Comparison of ENCODE assay signal across 8 cellular contexts in the genomic region with DNA sequence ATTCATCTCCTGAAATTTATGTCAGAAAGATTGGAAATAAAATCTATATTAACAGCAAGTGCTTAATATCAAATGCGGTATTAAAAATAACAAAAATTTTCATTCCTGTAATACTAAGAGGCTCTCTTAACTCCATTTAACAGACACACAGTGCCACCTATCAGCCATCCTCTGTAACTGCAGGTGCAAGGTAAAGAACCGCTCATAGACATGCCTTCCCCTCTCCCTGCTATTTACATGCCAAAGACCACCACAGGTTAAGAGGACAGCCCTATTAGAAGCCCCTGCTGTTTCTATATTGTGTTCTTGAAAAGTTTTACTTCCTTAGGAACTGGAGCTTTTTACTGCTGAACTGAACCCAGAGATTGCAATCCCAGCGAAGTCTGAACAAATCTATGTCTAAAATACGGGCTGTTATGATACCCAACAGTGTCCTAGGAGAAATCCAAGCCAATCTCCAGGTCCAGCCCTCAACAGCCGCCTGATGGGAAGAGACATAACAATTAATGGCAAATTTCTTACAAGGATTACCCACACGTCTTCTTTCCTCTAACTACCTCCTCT. TPM values are rescaled to one million over a fixed set of nuclear protein-coding genes. Genes with fewer than 3 reads are reported as not detected.
DNase-seq lines count a peak whose midpoint lies in the region; ATAC-seq and TF ChIP-seq lines count a peak whose summit lies in the region.
"Not testable (repeated sequence)": the region's sequence is repeated elsewhere in the genome, so short reads cannot be mapped to it uniquely, and the experiment has no call there.

No MANE protein-coding gene starts in this region.

- BruUV-seq in PC-9 (replicated peaks; lab: Mats Ljungman, UMichigan): not testable (repeated sequence)

- CTCF ChIA-PET in CD8-positive, alpha-beta T cell (lab: Charles Lee); PC-9 (lab: Charles Lee): not testable (repeated sequence)

- peak in 3 of 7 experiments; percentile 32 to 41 (median 33) for DNase-seq in CD8-positive, alpha-beta T cell
- DNase-seq in GM20000 (ENCODE audit: low spot score): peak; percentile 46
- DNase-seq in PC-9: peak; percentile 32 to 61
- DNase-seq in activated gamma-delta T cell treated with anti-CD3 and anti-CD28 coated beads, Interleukin-2, amount 50 U/mL, for 16 hours (ENCODE audit: low read depth): peak; percentile 9
- DNase-seq in esophagus muscularis mucosa (ENCODE audit: extremely low spot score); lower lobe of right lung; stimulated activated naive B cell treated with anti-CD40 and anti-IgM and Interleukin-4, amounts not matched to agents 10 μg/mL and 1 μg/mL and 100 μg/mL, for 72 hours: not testable (repeated sequence)

- not testable (repeated sequence) for H3K79me2 ChIP-seq in Loucy (ENCODE audit: insufficient read depth, low read length); PC-9 (ENCODE audit: low read depth)

- H3K9me2 ChIP-seq in Loucy (replicated peaks; ENCODE audit: low read depth, low read length); PC-9 (ENCODE audit: insufficient read depth): not testable (repeated sequence)

- POLR2A ChIA-PET in CD8-positive, alpha-beta T cell (lab: Charles Lee); PC-9 (lab: Charles Lee; ENCODE audit: unreplicated experiment): not testable (repeated sequence)

- H3K36me3 ChIP-seq in CD8-positive, alpha-beta T cell (ENCODE audit: insufficient read depth, low read length); Loucy (ENCODE audit: insufficient read depth, low read length); PC-9 (ENCODE audit: low read depth); esophagus muscularis mucosa; lower lobe of right lung: not testable (repeated sequence)

- intact Hi-C loops in CD8-positive, alpha-beta T cell (cut with DNase I, micrococcal nuclease): loop anchor here in 1 of 2 experiments (5.0 kb wide), 1 partner anchor 219 kb away; no protein-coding TSS in a partner anchor
- intact Hi-C loops in PC-9 (cut with micrococcal nuclease; ENCODE audit: unreplicated experiment): loop anchor here (1.0 to 2.0 kb wide), 2 partner anchors 393 to 469 kb away; no protein-coding TSS in a partner anchor
- intact Hi-C loops in esophagus muscularis mucosa (cut with DNase I); lower lobe of right lung (cut with DNase I): not testable (repeated sequence)

- not testable (repeated sequence) for H3K9me3 Mint-ChIP-seq in CD8-positive, alpha-beta T cell; stimulated activated naive B cell treated with anti-CD40 and anti-IgM and Interleukin-4, amounts not matched to agents 10 μg/mL and 1 μg/mL and 100 μg/mL, for 72 hours

- H3F3A ChIP-seq in Loucy (ENCODE audit: low read depth); PC-9 (ENCODE audit: insufficient read depth, low read depth): not testable (repeated sequence)

- not testable (repeated sequence) for H3K4me1 ChIP-seq in CD8-positive, alpha-beta T cell (ENCODE audit: insufficient read depth, low read length); Loucy (ENCODE audit: insufficient read depth, low read length, poor library complexity, severe bottlenecking); PC-9 (replicated peaks; ENCODE audit: insufficient read depth); esophagus muscularis mucosa; lower lobe of right lung

- H3K27me3 ChIP-seq in CD8-positive, alpha-beta T cell (ENCODE audit: insufficient read depth, low read length); Loucy (ENCODE audit: insufficient read depth, low read length, poor library complexity, severe bottlenecking); PC-9 (ENCODE audit: insufficient read depth, low read depth); esophagus muscularis mucosa; lower lobe of right lung (ENCODE audit: low read depth): not testable (repeated sequence)

- not testable (repeated sequence) for H3K36me3 Mint-ChIP-seq in CD8-positive, alpha-beta T cell; stimulated activated naive B cell treated with anti-CD40 and anti-IgM and Interleukin-4, amounts not matched to agents 10 μg/mL and 1 μg/mL and 100 μg/mL, for 72 hours

- not testable (repeated sequence) for H3K9me3 ChIP-seq in CD8-positive, alpha-beta T cell (ENCODE audit: low read length); Loucy (ENCODE audit: insufficient read depth, low read depth, low read length); PC-9 (ENCODE audit: insufficient read depth, low read depth); esophagus muscularis mucosa; lower lobe of right lung

- TF ChIP-seq POLR2A in esophagus muscularis mucosa (IDR thresholded peaks at IDR 0.05; ENCODE audit: low read depth): not testable (repeated sequence)

- H3K27me3 Mint-ChIP-seq in CD8-positive, alpha-beta T cell (ENCODE audit: low read depth); stimulated activated naive B cell treated with anti-CD40 and anti-IgM and Interleukin-4, amounts not matched to agents 10 μg/mL and 1 μg/mL and 100 μg/mL, for 72 hours: not testable (repeated sequence)

- H3K4me3 Mint-ChIP-seq in CD8-positive, alpha-beta T cell; stimulated activated naive B cell treated with anti-CD40 and anti-IgM and Interleukin-4, amounts not matched to agents 10 μg/mL and 1 μg/mL and 100 μg/mL, for 72 hours: not testable (repeated sequence)

- H3K4me1 Mint-ChIP-seq in CD8-positive, alpha-beta T cell (ENCODE audit: low read depth); stimulated activated naive B cell treated with anti-CD40 and anti-IgM and Interleukin-4, amounts not matched to agents 10 μg/mL and 1 μg/mL and 100 μg/mL, for 72 hours: not testable (repeated sequence)

- H3K4me2 ChIP-seq in Loucy (ENCODE audit: low read depth, low read length, poor library complexity, severe bottlenecking); PC-9: not testable (repeated sequence)

- H3K27ac Mint-ChIP-seq in CD8-positive, alpha-beta T cell; stimulated activated naive B cell treated with anti-CD40 and anti-IgM and Interleukin-4, amounts not matched to agents 10 μg/mL and 1 μg/mL and 100 μg/mL, for 72 hours: not testable (repeated sequence)

- H4K20me1 ChIP-seq in Loucy (ENCODE audit: insufficient read depth, low read length, poor library complexity, severe bottlenecking); PC-9 (ENCODE audit: insufficient read depth): not testable (repeated sequence)

- not testable (repeated sequence) for H3K27ac ChIP-seq in CD8-positive, alpha-beta T cell (ENCODE audit: low read depth, low read length); PC-9; esophagus muscularis mucosa (replicated peaks in 1 of 4); lower lobe of right lung

- not testable (repeated sequence) for H3K4me3 ChIP-seq in CD8-positive, alpha-beta T cell (ENCODE audit: low read depth, low read length); Loucy (ENCODE audit: low read length, poor library complexity, severe bottlenecking); PC-9; esophagus muscularis mucosa; lower lobe of right lung

- not testable (repeated sequence) for TF ChIP-seq EP300 in esophagus muscularis mucosa (IDR thresholded peaks at IDR 0.05)

- H3K9ac ChIP-seq in Loucy (ENCODE audit: low read depth, low read length, poor library complexity, severe bottlenecking): not testable (repeated sequence)

- H2AFZ ChIP-seq in Loucy (ENCODE audit: low read length); PC-9: not testable (repeated sequence)

- peak; percentile 81 for ATAC-seq in CD8-positive, alpha-beta T cell
- ATAC-seq in lower lobe of right lung: peak; percentile 62 to 67
- peak; percentile 68 to 69 for ATAC-seq in stimulated activated naive B cell treated with anti-CD40 and anti-IgM and Interleukin-4, amounts not matched to agents 10 μg/mL and 1 μg/mL and 100 μg/mL, for 72 hours (replicated peaks)

- WGBS in esophagus muscularis mucosa: 52% methylated on average over 6 of the region's 6 CpGs

- TF ChIP-seq CTCF in CD8-positive, alpha-beta T cell (IDR thresholded peaks at IDR 0.05): peak; percentile 80
- TF ChIP-seq CTCF in GM20000 (IDR thresholded peaks at IDR 0.05; ENCODE audit: extremely low read depth, missing control alignments): peak; percentile 53
- peak; percentile 58 for TF ChIP-seq CTCF in Loucy (conservative IDR thresholded peaks at IDR 0.05; ENCODE audit: low read length)
- TF ChIP-seq CTCF in PC-9 (conservative IDR thresholded peaks at IDR 0.05): peak; percentile 90
- TF ChIP-seq CTCF in esophagus muscularis mucosa (IDR thresholded peaks at IDR 0.05): peak; percentile 62 to 73 (median 72)
- TF ChIP-seq CTCF in lower lobe of right lung (IDR thresholded peaks at IDR 0.05): peak; percentile 80

RNA-seq across cellular contexts. Expression of gene LRRC61, which starts 46.9 kb away (rescaled TPM):
- total RNA-seq in CD8-positive, alpha-beta T cell: 10 to 100 TPM in 1 of 2 experiments, 1 to 10 TPM in 1; 8.4 to 10.8 TPM
- total RNA-seq in PC-9 (2021) (34.8 and 42.3 TPM in 2 replicates), esophagus muscularis mucosa (10 to 100 TPM in 2 of 4 donors, 1 to 10 TPM in 2; 7.9 to 16.5 (median 12.4) TPM), lower lobe of right lung (16.2 TPM)

RNA-seq across cellular contexts. Expression of gene ACTR3C, which starts 47.1 kb away (rescaled TPM):
- 1 to 10 TPM; 4.0 to 4.5 TPM for total RNA-seq in CD8-positive, alpha-beta T cell
- total RNA-seq in PC-9 (2021) (24.1 and 34.5 TPM in 2 replicates), esophagus muscularis mucosa (10 to 100 TPM in 1 of 4 donors, 1 to 10 TPM in 3; 4.3 to 10.1 (median 4.8) TPM), lower lobe of right lung (18.6 TPM)
